In genomic region chr9:76610009-76610352, GRCh38 we compare ENCODE assay signal across 12 cellular contexts.
DNase-seq lines count a peak whose midpoint lies in the region; ATAC-seq and TF ChIP-seq lines count a peak whose summit lies in the region.
"Had no signal": no experiment of that assay in that cellular context is flagged by ENCODE, and none has a peak within 500 bp of the region (broad histone marks: within the 10 kb centered on the region; RNA-seq: fewer than 3 reads in every experiment).

No MANE protein-coding gene starts in this region.

- H3K9me3 ChIP-seq in lower lobe of right lung, result no peaks in the 10 kb centered on the region
- H3K9me3 ChIP-seq: SJSA1 had no signal

- H3K36me3 ChIP-seq in lower lobe of right lung, result no peaks in the 10 kb centered on the region
- H3K36me3 ChIP-seq: SJSA1 had no signal

- H3K27me3 ChIP-seq in lower lobe of right lung (ENCODE audit: low read depth), result no peaks in the 10 kb centered on the region
- H3K27me3 ChIP-seq: SJSA1 had no signal

- H3K4me1 ChIP-seq in lower lobe of right lung, result peaks cover 8% of the 10 kb centered on the region
- H3K4me1 ChIP-seq: SJSA1 had no signal

- intact Hi-C loops in lower lobe of right lung (cut with DNase I), result no loop called here

- ATAC-seq in lower lobe of right lung, result peak; percentile 72 to 82
- ATAC-seq in GM19351 (IDR thresholded peaks at IDR 0.05; ENCODE audit: unreplicated experiment), result no peak

- no peak overlapping the region for H3K4me3 ChIP-seq in lower lobe of right lung
- H3K4me3 ChIP-seq: SJSA1 had no signal

- H3K27ac ChIP-seq in lower lobe of right lung, result no peak overlapping the region
- H3K27ac ChIP-seq: 22Rv1, epithelial cell of prostate, SJSA1 had no signal

- TF ChIP-seq CTCF in lower lobe of right lung (IDR thresholded peaks at IDR 0.05), result no peak

- DNase-seq in NCI-H748 (lab: John Stamatoyannopoulos, UW; ENCODE audit: unreplicated experiment) (peak; percentile 6), NCI-H748 treated with DMSO at 0.1 percent for 48 hours (lab: John Stamatoyannopoulos, UW) (no peak), epidermal melanocyte (ENCODE audit: insufficient read length, low spot score) (peak; percentile 34), lower lobe of right lung (peak; percentile 67), ureter (ENCODE audit: low spot score) (peak; percentile 58), A172 (ENCODE audit: low spot score) (no peak), hepatic stellate cell (ENCODE audit: low spot score) (no peak)
- DNase-seq: GDM1 had no signal

Comparison
In these comparisons a context has a peak if more than half of its experiments do, and no peak if none do; other contexts are left out.
1. DNase-seq: peak in NCI-H748 (single experiment), epidermal melanocyte (single experiment), lower lobe of right lung (single experiment) and ureter (single experiment); none in NCI-H748 treated with DMSO at 0.1 percent for 48 hours (single experiment), A172 (single experiment) and hepatic stellate cell (single experiment).